ENCODE assay signal across 1 cellular context in the genomic region with DNA sequence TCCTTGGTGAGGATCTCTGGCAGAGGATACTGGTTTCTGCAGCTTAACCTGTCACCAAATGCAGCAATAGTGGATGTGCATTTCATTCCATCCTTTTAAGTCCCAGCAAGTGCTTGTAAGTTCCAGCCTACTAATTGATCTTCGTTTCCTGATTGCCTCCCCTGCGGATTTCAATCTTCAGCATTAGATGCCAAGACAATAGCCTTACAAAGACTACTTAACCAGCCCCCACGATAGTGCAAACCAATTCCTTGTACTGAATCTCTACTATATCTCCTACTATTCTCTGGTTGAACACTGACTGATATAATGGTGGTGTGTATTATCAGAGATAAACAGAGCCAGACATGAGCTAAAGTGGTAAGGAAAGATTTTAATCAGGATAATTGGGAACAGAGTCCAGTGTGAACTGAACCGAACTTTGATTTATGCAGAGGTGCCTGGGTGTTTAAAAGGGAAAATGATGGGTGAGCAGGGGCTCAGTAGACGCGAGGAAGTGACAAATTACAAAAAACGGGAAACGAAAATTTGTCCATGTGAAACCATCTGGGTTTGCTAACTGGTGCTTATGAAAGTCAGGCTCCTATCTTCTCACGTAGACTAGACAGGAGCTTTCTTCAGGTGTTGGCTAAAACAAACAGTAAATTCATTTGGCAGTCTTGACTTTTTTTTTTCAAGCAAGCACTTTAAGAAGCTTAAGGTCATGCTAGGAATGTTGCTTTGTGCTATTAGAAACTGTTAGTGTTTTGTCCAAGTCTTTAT.
TF ChIP-seq lines count a peak whose summit lies in the region.

No MANE protein-coding gene starts in this region.

TF ChIP-seq in GM12878, 131 proteins besides CTCF, POLR2A, EP300 and RAD21 (continued from another document):
- no peak for TF ChIP-seq ZBTB33 (IDR thresholded peaks at IDR 0.05)
- no peak for TF ChIP-seq NRF1 (conservative IDR thresholded peaks at IDR 0.05; ENCODE audit: low read depth, low read length)
- TF ChIP-seq MTA2 (IDR thresholded peaks at IDR 0.05; ENCODE audit: low read depth), result peak; percentile 66
- no peak for TF ChIP-seq HSF1 (IDR thresholded peaks at IDR 0.05; ENCODE audit: low read depth, low read length)
- peak; percentile 37; the same call in 1 of the 2 replicates for TF ChIP-seq FOXM1 (IDR thresholded peaks at IDR 0.05; ENCODE audit: low read depth, low read length)
- no peak for TF ChIP-seq HDAC2 (IDR thresholded peaks at IDR 0.05)
- TF ChIP-seq EGR1 (IDR thresholded peaks at IDR 0.05; ENCODE audit: borderline replicate concordance in 1 of 2, low read depth in 2 of 2, low read length in 2 of 2), result no peak
- TF ChIP-seq, protein P1, sequence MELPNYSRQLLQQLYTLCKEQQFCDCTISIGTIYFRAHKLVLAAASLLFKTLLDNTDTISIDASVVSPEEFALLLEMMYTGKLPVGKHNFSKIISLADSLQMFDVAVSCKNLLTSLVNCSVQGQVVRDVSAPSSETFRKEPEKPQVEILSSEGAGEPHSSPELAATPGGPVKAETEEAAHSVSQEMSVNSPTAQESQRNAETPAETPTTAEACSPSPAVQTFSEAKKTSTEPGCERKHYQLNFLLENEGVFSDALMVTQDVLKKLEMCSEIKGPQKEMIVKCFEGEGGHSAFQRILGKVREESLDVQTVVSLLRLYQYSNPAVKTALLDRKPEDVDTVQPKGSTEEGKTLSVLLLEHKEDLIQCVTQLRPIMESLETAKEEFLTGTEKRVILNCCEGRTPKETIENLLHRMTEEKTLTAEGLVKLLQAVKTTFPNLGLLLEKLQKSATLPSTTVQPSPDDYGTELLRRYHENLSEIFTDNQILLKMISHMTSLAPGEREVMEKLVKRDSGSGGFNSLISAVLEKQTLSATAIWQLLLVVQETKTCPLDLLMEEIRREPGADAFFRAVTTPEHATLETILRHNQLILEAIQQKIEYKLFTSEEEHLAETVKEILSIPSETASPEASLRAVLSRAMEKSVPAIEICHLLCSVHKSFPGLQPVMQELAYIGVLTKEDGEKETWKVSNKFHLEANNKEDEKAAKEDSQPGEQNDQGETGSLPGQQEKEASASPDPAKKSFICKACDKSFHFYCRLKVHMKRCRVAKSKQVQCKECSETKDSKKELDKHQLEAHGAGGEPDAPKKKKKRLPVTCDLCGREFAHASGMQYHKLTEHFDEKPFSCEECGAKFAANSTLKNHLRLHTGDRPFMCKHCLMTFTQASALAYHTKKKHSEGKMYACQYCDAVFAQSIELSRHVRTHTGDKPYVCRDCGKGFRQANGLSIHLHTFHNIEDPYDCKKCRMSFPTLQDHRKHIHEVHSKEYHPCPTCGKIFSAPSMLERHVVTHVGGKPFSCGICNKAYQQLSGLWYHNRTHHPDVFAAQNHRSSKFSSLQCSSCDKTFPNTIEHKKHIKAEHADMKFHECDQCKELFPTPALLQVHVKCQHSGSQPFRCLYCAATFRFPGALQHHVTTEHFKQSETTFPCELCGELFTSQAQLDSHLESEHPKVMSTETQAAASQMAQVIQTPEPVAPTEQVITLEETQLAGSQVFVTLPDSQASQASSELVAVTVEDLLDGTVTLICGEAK (IDR thresholded peaks at IDR 0.05; ENCODE audit: borderline replicate concordance), result no peak
- TF ChIP-seq, protein P2, sequence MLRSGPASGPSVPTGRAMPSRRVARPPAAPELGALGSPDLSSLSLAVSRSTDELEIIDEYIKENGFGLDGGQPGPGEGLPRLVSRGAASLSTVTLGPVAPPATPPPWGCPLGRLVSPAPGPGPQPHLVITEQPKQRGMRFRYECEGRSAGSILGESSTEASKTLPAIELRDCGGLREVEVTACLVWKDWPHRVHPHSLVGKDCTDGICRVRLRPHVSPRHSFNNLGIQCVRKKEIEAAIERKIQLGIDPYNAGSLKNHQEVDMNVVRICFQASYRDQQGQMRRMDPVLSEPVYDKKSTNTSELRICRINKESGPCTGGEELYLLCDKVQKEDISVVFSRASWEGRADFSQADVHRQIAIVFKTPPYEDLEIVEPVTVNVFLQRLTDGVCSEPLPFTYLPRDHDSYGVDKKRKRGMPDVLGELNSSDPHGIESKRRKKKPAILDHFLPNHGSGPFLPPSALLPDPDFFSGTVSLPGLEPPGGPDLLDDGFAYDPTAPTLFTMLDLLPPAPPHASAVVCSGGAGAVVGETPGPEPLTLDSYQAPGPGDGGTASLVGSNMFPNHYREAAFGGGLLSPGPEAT (IDR thresholded peaks at IDR 0.05; ENCODE audit: low read depth), result 0 out of 2 replicates have a peak, but pooled peaks have one; percentile 59
- TF ChIP-seq RUNX3 (IDR thresholded peaks at IDR 0.05; ENCODE audit: low read length), result peak; percentile 34; the same call in 1 of the 2 replicates
- TF ChIP-seq NR2C2 (IDR thresholded peaks at IDR 0.05; ENCODE audit: borderline replicate concordance, control insufficient read depth, insufficient read length, low read depth), result no peak
- TF ChIP-seq IKZF1 (conservative IDR thresholded peaks at IDR 0.05), result peak; percentile 61
- peak; percentile 62; the same call in 1 of the 2 replicates for TF ChIP-seq NFIC (IDR thresholded peaks at IDR 0.05; ENCODE audit: low read depth, low read length)
- TF ChIP-seq TCF3 (IDR thresholded peaks at IDR 0.05; ENCODE audit: borderline replicate concordance, insufficient read depth, low read depth, low read length), result no peak
- no peak for TF ChIP-seq USF2 (IDR thresholded peaks at IDR 0.05; ENCODE audit: borderline replicate concordance, low read depth, low read length)
- no peak for TF ChIP-seq NBN (IDR thresholded peaks at IDR 0.05)
- no peak for TF ChIP-seq ZZZ3 (IDR thresholded peaks at IDR 0.05; ENCODE audit: control insufficient read depth, insufficient read length, low read depth)
- no peak for TF ChIP-seq PAX8 (IDR thresholded peaks at IDR 0.05)
- TF ChIP-seq RCOR1 (conservative IDR thresholded peaks at IDR 0.05; ENCODE audit: low read depth, low read length), result no peak
- no peak for TF ChIP-seq YBX1 (IDR thresholded peaks at IDR 0.05)
- TF ChIP-seq YY1 (IDR thresholded peaks at IDR 0.05; ENCODE audit: low read depth, low read length), result no peak
- no peak for TF ChIP-seq CHD4 (IDR thresholded peaks at IDR 0.05)
- no peak for TF ChIP-seq STAT3 (IDR thresholded peaks at IDR 0.05; ENCODE audit: low read depth, low read length)
- peak; percentile 63 for TF ChIP-seq EED (IDR thresholded peaks at IDR 0.05; ENCODE audit: low read depth)
- TF ChIP-seq, protein P3, sequence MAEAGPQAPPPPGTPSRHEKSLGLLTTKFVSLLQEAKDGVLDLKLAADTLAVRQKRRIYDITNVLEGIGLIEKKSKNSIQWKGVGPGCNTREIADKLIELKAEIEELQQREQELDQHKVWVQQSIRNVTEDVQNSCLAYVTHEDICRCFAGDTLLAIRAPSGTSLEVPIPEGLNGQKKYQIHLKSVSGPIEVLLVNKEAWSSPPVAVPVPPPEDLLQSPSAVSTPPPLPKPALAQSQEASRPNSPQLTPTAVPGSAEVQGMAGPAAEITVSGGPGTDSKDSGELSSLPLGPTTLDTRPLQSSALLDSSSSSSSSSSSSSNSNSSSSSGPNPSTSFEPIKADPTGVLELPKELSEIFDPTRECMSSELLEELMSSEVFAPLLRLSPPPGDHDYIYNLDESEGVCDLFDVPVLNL (IDR thresholded peaks at IDR 0.05; ENCODE audit: low read depth, low read length), result no peak
- no peak for TF ChIP-seq CHD2 (IDR thresholded peaks at IDR 0.05; ENCODE audit: borderline replicate concordance, low read depth, low read length)
- no peak for TF ChIP-seq ASH2L (IDR thresholded peaks at IDR 0.05; ENCODE audit: borderline replicate concordance, low read depth)
- TF ChIP-seq IKZF2 (IDR thresholded peaks at IDR 0.05), result peak; percentile 75 to 83
- no peak for TF ChIP-seq TBL1XR1 (IDR thresholded peaks at IDR 0.05; ENCODE audit: low read depth, low read length)
- TF ChIP-seq, protein P4, sequence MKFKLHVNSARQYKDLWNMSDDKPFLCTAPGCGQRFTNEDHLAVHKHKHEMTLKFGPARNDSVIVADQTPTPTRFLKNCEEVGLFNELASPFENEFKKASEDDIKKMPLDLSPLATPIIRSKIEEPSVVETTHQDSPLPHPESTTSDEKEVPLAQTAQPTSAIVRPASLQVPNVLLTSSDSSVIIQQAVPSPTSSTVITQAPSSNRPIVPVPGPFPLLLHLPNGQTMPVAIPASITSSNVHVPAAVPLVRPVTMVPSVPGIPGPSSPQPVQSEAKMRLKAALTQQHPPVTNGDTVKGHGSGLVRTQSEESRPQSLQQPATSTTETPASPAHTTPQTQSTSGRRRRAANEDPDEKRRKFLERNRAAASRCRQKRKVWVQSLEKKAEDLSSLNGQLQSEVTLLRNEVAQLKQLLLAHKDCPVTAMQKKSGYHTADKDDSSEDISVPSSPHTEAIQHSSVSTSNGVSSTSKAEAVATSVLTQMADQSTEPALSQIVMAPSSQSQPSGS (IDR thresholded peaks at IDR 0.05; ENCODE audit: low read length), result no peak
- TF ChIP-seq ZNF687 (IDR thresholded peaks at IDR 0.05), result no peak
- peak; percentile 82; the same call in 1 of the 2 replicates for TF ChIP-seq SPI1 (IDR thresholded peaks at IDR 0.05; ENCODE audit: borderline replicate concordance, insufficient read depth, low read depth, low read length)
- no peak for TF ChIP-seq NR2C1 (IDR thresholded peaks at IDR 0.05)
- TF ChIP-seq, protein P5, sequence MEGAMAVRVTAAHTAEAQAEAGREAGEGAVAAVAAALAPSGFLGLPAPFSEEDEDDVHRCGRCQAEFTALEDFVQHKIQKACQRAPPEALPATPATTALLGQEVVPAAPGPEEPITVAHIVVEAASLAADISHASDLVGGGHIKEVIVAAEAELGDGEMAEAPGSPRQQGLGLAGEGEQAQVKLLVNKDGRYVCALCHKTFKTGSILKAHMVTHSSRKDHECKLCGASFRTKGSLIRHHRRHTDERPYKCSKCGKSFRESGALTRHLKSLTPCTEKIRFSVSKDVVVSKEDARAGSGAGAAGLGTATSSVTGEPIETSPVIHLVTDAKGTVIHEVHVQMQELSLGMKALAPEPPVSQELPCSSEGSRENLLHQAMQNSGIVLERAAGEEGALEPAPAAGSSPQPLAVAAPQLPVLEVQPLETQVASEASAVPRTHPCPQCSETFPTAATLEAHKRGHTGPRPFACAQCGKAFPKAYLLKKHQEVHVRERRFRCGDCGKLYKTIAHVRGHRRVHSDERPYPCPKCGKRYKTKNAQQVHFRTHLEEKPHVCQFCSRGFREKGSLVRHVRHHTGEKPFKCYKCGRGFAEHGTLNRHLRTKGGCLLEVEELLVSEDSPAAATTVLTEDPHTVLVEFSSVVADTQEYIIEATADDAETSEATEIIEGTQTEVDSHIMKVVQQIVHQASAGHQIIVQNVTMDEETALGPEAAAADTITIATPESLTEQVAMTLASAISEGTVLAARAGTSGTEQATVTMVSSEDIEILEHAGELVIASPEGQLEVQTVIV (IDR thresholded peaks at IDR 0.05; ENCODE audit: borderline replicate concordance, partially characterized antibody), result no peak
- TF ChIP-seq RBBP5 (conservative IDR thresholded peaks at IDR 0.05), result no peak
- peak; percentile 20; the same call in 1 of the 2 replicates for TF ChIP-seq ZNF24 (IDR thresholded peaks at IDR 0.05)
- TF ChIP-seq ETV6 (conservative IDR thresholded peaks at IDR 0.05 in 1 of 2, IDR thresholded peaks at IDR 0.05 in 1 of 2; ENCODE audit: borderline replicate concordance in 1 of 2, low read depth in 1 of 2), result peak in 1 of 2 experiments; percentile 65; a peak in 1 of 4 replicates
TF ChIP-seq in GM12878: peak in this region for 12.
